Comparison of ENCODE assay signal across 1 cellular context in genomic region chr2:62195421-62196277, GRCh38.
A peak's percentile ranks its signal among the peaks of the same experiment; 100 is the strongest.
TF ChIP-seq lines count a peak whose summit lies in the region.

A gene with protein sequence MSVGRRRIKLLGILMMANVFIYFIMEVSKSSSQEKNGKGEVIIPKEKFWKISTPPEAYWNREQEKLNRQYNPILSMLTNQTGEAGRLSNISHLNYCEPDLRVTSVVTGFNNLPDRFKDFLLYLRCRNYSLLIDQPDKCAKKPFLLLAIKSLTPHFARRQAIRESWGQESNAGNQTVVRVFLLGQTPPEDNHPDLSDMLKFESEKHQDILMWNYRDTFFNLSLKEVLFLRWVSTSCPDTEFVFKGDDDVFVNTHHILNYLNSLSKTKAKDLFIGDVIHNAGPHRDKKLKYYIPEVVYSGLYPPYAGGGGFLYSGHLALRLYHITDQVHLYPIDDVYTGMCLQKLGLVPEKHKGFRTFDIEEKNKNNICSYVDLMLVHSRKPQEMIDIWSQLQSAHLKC (plus strand): TSS chr2:62196115. CDS start chr2:62222221, 26,106 bp downstream.

TF ChIP-seq in HepG2, 621 proteins besides CTCF, POLR2A, EP300 and RAD21 (continued from another document and continues in another):
- TF ChIP-seq POGK (CRISPR knock-in tag; conservative IDR thresholded peaks at IDR 0.05) (peak; percentile 74), MED1 (CRISPR knock-in tag; IDR thresholded peaks at IDR 0.05) (peak; percentile 41; the same call in 1 of the 2 replicates), ARNT2 (CRISPR knock-in tag; IDR thresholded peaks at IDR 0.05; ENCODE audit: low read depth) (peak; percentile 92; the same call in 1 of the 2 replicates), SOX6 (IDR thresholded peaks at IDR 0.05) (no peak), SOX6 (CRISPR knock-in tag; IDR thresholded peaks at IDR 0.05) (peak; percentile 59), ZFP36L2 (CRISPR knock-in tag; IDR thresholded peaks at IDR 0.05) (peak; percentile 61; the same call in 1 of the 2 replicates), ATF5 (CRISPR knock-in tag; IDR thresholded peaks at IDR 0.05; ENCODE audit: low read depth) (no peak), SOX5 (CRISPR knock-in tag; IDR thresholded peaks at IDR 0.05; ENCODE audit: borderline replicate concordance) (peak; percentile 33; the same call in 1 of the 2 replicates), HIVEP1 (CRISPR knock-in tag; IDR thresholded peaks at IDR 0.05) (peak; percentile 67; the same call in 1 of the 2 replicates), ZGPAT (CRISPR knock-in tag; IDR thresholded peaks at IDR 0.05) (0 out of 2 replicates have a peak, but pooled peaks have one; percentile 44), ELF1 (CRISPR knock-in tag; IDR thresholded peaks at IDR 0.05) (peak; percentile 60; the same call in 1 of the 2 replicates), ZSCAN9 (CRISPR knock-in tag; IDR thresholded peaks at IDR 0.05; ENCODE audit: borderline replicate concordance) (no peak), RXRA (CRISPR knock-in tag; IDR thresholded peaks at IDR 0.05) (peak; percentile 87), GABPB1 (CRISPR knock-in tag; IDR thresholded peaks at IDR 0.05) (peak; percentile 77), NRL (CRISPR knock-in tag; IDR thresholded peaks at IDR 0.05; ENCODE audit: borderline replicate concordance) (peak; percentile 44; the same call in 1 of the 2 replicates), EEA1 (CRISPR knock-in tag; IDR thresholded peaks at IDR 0.05; ENCODE audit: borderline replicate concordance) (peak; percentile 72; the same call in 1 of the 2 replicates), ZNF788 (CRISPR knock-in tag; IDR thresholded peaks at IDR 0.05; ENCODE audit: borderline replicate concordance) (no peak; the same call in 1 of the 2 replicates), ZNF441 (CRISPR knock-in tag; IDR thresholded peaks at IDR 0.05; ENCODE audit: borderline replicate concordance) (no peak), ZNF18 (CRISPR knock-in tag; IDR thresholded peaks at IDR 0.05; ENCODE audit: insufficient replicate concordance) (peak; percentile 66), ZNF746 (CRISPR knock-in tag; IDR thresholded peaks at IDR 0.05) (peak; percentile 78), ZFP41 (CRISPR knock-in tag; IDR thresholded peaks at IDR 0.05; ENCODE audit: borderline replicate concordance) (no peak), IRF9 (CRISPR knock-in tag; IDR thresholded peaks at IDR 0.05; ENCODE audit: borderline replicate concordance) (peak; percentile 72; the same call in 1 of the 2 replicates), AKNA (CRISPR knock-in tag; IDR thresholded peaks at IDR 0.05; ENCODE audit: borderline replicate concordance) (no peak), TERF1 (CRISPR knock-in tag; IDR thresholded peaks at IDR 0.05) (0 out of 2 replicates have a peak, but pooled peaks have one; percentile 27), ZBTB44 (CRISPR knock-in tag; IDR thresholded peaks at IDR 0.05) (0 out of 2 replicates have a peak, but pooled peaks have one; percentile 29), ZNF256 (CRISPR knock-in tag; conservative IDR thresholded peaks at IDR 0.05) (no peak), ZXDC (CRISPR knock-in tag; IDR thresholded peaks at IDR 0.05) (peak; percentile 49; the same call in 1 of the 2 replicates), KDM1A (CRISPR knock-in tag; IDR thresholded peaks at IDR 0.05) (0 out of 2 replicates have a peak, but pooled peaks have one; percentile 9), PITX1 (CRISPR knock-in tag; IDR thresholded peaks at IDR 0.05) (0 out of 2 replicates have a peak, but pooled peaks have one; percentile 13)
- TF ChIP-seq, protein P1, sequence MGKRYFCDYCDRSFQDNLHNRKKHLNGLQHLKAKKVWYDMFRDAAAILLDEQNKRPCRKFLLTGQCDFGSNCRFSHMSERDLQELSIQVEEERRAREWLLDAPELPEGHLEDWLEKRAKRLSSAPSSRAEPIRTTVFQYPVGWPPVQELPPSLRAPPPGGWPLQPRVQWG (CRISPR knock-in tag; IDR thresholded peaks at IDR 0.05; ENCODE audit: borderline replicate concordance, low read depth): no peak
